5 cellular contexts compared by ENCODE assay signal in the genomic region with DNA sequence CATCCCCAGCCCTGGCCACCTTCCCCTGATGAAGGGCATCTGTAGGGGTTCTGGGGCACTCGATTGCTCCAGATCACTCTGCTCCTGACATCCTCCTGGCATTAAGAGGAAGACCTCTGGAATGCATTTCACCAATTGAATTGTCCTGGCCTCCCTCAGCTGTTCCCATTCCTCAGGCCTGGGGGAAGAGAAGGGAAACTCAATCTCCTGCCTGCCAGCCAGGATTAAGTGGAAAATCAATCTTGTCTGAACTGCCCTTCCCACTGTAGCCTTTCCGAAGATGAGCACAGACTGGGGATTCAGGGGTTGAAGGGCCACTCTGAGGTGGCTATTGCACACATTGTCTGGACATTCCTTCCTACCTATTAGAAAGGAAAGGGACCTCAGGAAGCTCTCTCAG.
"Had no signal": no experiment of that assay in that cellular context is flagged by ENCODE, and none has a peak within 500 bp of the region (broad histone marks: within the 10 kb centered on the region; RNA-seq: fewer than 3 reads in every experiment).

No MANE protein-coding gene starts in this region.

- H3K4me3 ChIP-seq: GM23338, HAP-1 had no signal

- DNase-seq: H7, HFFc6 had no signal

- H3K36me3 ChIP-seq: HAP-1 had no signal

- H3K27ac ChIP-seq: HL-60 had no signal

- H3K9me3 ChIP-seq: HAP-1 had no signal
